1 cellular context compared by ENCODE assay signal in the genomic region with DNA sequence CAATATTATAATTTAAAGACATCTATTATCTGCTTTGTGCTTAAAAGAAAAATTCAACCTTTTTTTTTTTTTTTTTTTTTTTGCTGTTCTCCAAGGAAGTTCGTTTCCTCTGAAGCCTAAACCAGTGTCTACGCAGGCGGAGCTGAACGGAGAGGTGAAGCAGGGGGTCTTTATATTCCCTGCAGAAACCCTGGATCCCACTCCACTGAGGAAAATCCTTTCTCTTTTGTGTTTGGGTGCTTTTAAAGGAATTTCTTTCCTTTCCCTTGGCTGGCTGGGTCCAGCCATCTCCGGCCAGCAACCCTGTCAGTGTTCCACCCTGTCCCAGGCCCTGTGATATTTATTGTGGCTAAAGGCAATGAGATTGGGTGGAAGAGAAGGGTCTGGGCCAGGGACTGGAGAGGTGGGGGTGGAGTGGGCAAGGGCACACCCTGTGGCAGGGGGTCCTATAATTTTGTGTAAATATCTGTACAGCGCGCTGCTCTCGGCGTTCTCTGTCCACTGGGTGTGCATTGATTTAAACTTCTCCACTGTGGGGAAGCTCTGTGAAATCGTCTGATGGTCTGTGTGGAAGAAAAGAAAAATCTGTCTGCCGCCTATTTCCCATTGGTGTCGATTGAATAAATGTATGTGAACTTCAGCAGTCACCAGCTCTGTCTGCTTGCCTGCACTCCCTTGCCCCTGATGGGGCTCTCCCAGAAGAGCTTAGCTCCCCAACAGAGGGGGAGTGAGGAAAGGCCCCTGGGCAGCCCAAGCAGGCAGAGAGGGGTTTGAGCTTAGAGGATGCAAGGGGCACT.
A peak's percentile ranks its signal among the peaks of the same experiment; 100 is the strongest.
TF ChIP-seq lines count a peak whose summit lies in the region.

No MANE protein-coding gene starts in this region.

TF ChIP-seq in H1, 55 proteins besides CTCF, POLR2A, EP300 and RAD21:
- TF ChIP-seq RNF2 (IDR thresholded peaks at IDR 0.05; ENCODE audit: borderline replicate concordance, low read depth, low read length, missing control alignments, poor library complexity, severe bottlenecking) (peak; percentile 96), CTBP2 (IDR thresholded peaks at IDR 0.05; ENCODE audit: borderline replicate concordance, insufficient read depth, insufficient read length, low read length) (peak; percentile 96), SUZ12 (IDR thresholded peaks at IDR 0.05; ENCODE audit: low read length) (peak; percentile 20), YY1 (IDR thresholded peaks at IDR 0.05; ENCODE audit: low read depth, low read length) (no peak), JUND (IDR thresholded peaks at IDR 0.05; ENCODE audit: low read length) (no peak), SIN3A (conservative IDR thresholded peaks at IDR 0.05 in 1 of 2, IDR thresholded peaks at IDR 0.05 in 1 of 2; ENCODE audit: low read depth in 1 of 2, low read length in 2 of 2) (no peak)
